Comparison of ENCODE assay signal across 1 cellular context in genomic region chr22:42347281-42347824, GRCh38.
TF ChIP-seq lines count a peak whose summit lies in the region.

No MANE protein-coding gene starts in this region.

TF ChIP-seq in H1, 55 proteins besides CTCF, POLR2A, EP300 and RAD21 (continued from another document):
- TF ChIP-seq USF2 (IDR thresholded peaks at IDR 0.05; ENCODE audit: low read length) (no peak), E2F6 (IDR thresholded peaks at IDR 0.05) (no peak), ATF3 (IDR thresholded peaks at IDR 0.05; ENCODE audit: insufficient read depth, low read depth, low read length) (no peak), SRF (IDR thresholded peaks at IDR 0.05; ENCODE audit: low read depth, low read length) (no peak), HDAC6 (IDR thresholded peaks at IDR 0.05; ENCODE audit: low read depth, low read length) (no peak), CREB1 (IDR thresholded peaks at IDR 0.05) (no peak), MAX (IDR thresholded peaks at IDR 0.05) (no peak), SIX5 (IDR thresholded peaks at IDR 0.05; ENCODE audit: low read depth, low read length) (no peak), RNF2 (IDR thresholded peaks at IDR 0.05; ENCODE audit: borderline replicate concordance, low read depth, low read length, missing control alignments, poor library complexity, severe bottlenecking) (no peak), FOSL1 (IDR thresholded peaks at IDR 0.05; ENCODE audit: insufficient read depth, low read depth, low read length) (no peak), EZH2 (IDR thresholded peaks at IDR 0.05; ENCODE audit: low read depth, low read length, severe bottlenecking) (no peak), TBP (IDR thresholded peaks at IDR 0.05; ENCODE audit: low read depth, low read length) (no peak), NRF1 (IDR thresholded peaks at IDR 0.05; ENCODE audit: low read depth, low read length) (no peak), KDM5A (IDR thresholded peaks at IDR 0.05; ENCODE audit: low read length) (no peak), BRCA1 (IDR thresholded peaks at IDR 0.05; ENCODE audit: low read depth, low read length) (no peak)
